ENCODE assay signal across 16 cellular contexts in the genomic region with DNA sequence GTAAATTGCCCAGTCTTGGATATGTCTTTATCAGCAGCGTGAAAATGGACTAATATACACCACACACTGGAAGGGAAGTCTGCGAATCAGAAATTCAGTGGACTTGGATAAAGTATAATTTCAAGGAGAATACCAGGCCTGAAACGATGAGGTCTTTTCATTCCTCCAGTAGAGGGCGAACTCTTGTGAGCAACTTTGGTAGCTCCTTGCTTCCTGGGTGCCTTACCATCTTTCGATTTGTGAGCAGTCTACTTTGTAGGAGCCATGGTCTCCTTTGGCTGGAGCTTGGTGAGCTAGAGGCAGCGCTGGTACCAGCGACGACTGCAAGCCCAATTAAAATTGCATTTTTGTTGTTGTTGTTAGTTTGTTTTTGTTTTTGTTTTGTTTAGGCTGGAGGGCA.
DNase-seq lines count a peak whose midpoint lies in the region; ATAC-seq, FAIRE-seq and TF ChIP-seq lines count a peak whose summit lies in the region.
"Had no signal": no experiment of that assay in that cellular context is flagged by ENCODE, and none has a peak within 500 bp of the region (broad histone marks: within the 10 kb centered on the region; RNA-seq: fewer than 3 reads in every experiment).

No MANE protein-coding gene starts in this region.

- in situ Hi-C loops in GM12878 (cut with MboI), result no loop called here

- no peaks in the 10 kb centered on the region for H3K4me1 ChIP-seq in GM12878 (ENCODE audit: control insufficient read depth, insufficient read depth, low read length)
- H3K4me1 ChIP-seq: gastroesophageal sphincter, pancreas had no signal

- H3K27ac Mint-ChIP-seq in osteocyte (ENCODE audit: unreplicated experiment), result no peak overlapping the region
- H3K27ac Mint-ChIP-seq: activated CD4-positive, alpha-beta memory T cell treated with anti-CD3 and anti-CD28 coated beads for 36 hours; activated naive CD4-positive, alpha-beta T cell treated with anti-CD3 and anti-CD28 coated beads, Interleukin-2, amount 50 U/mL, for 72 hours; dendritic cell treated with granulocyte-macrophage colony-stimulating factor and Interleukin-4, amounts not matched to agents 40 ng/mL and 50 ng/mL, for 4 days had no signal

- H3K36me3 Mint-ChIP-seq in osteocyte (ENCODE audit: unreplicated experiment), result no peaks in the 10 kb centered on the region
- H3K36me3 Mint-ChIP-seq: activated CD4-positive, alpha-beta memory T cell treated with anti-CD3 and anti-CD28 coated beads for 36 hours had no signal

- no peaks in the 10 kb centered on the region for H4K20me1 ChIP-seq in GM12878 (ENCODE audit: control insufficient read depth, insufficient read depth)

- H2AFZ ChIP-seq in GM12878 (ENCODE audit: control insufficient read depth, low read depth, low read length), result no peak overlapping the region

- BruUV-seq in GM12878 (replicated peaks; lab: Mats Ljungman, UMichigan), result no TSS peak

- intact Hi-C loops in GM12878 (cut with micrococcal nuclease; ENCODE audit: unreplicated experiment), result no loop called here

- RAD21 ChIA-PET in GM12878 (lab: Charles Lee; ENCODE audit: unreplicated experiment), result interaction anchor here (0.9 to 1.1 kb wide), 3 partner anchors 123 to 1294 kb away, joined by 3 read pairs; no protein-coding TSS in a partner anchor

- no peak overlapping the region for H3K9ac ChIP-seq in GM12878 (ENCODE audit: control insufficient read depth, insufficient read depth, low read length)

- TF ChIP-seq CTCF in GM12872 (IDR thresholded peaks at IDR 0.05; ENCODE audit: insufficient read depth, low read depth, low read length) (peak; percentile 35; the same call in 1 of the 3 replicates), LNCaP clone FGC (IDR thresholded peaks at IDR 0.05; ENCODE audit: control insufficient read depth, extremely low read depth, insufficient read depth) (peak; percentile 52), GM12878 (IDR thresholded peaks at IDR 0.05 in 2 of 3, conservative IDR thresholded peaks at IDR 0.05 in 1 of 3; ENCODE audit: control insufficient read depth in 2 of 3, extremely low read depth in 1 of 3, insufficient read depth in 1 of 3, low read depth in 3 of 3, low read length in 3 of 3) (peak in 1 of 3 experiments; percentile 10; a peak in 1 of 6 replicates), osteocyte (IDR thresholded peaks at IDR 0.05) (peak; percentile 27)

- TF ChIP-seq POLR2A in GM12878 (IDR thresholded peaks at IDR 0.05; ENCODE audit: low read depth, low read length), result no peak

- no peaks in the 10 kb centered on the region for H3K9me3 ChIP-seq in GM12878 (replicated peaks; ENCODE audit: control insufficient read depth, insufficient read depth, low read length)
- H3K9me3 ChIP-seq: gastroesophageal sphincter, pancreas had no signal

- CTCF ChIA-PET in GM12878 (lab: Yijun Ruan, JAX), result interaction anchor here (1.1 to 1.9 kb wide), 8 partner anchors 8 to 770 kb away, joined by 3 to 5 read pairs (median 3); no protein-coding TSS in a partner anchor

- H3K27me3 ChIP-seq in GM12878 (replicated peaks in 1 of 2; ENCODE audit: control insufficient read depth in 2 of 2, insufficient read depth in 2 of 2, low read length in 1 of 2), result no peaks in the 10 kb centered on the region
- H3K27me3 ChIP-seq: gastroesophageal sphincter, pancreas had no signal

- H3K27me3 Mint-ChIP-seq in osteocyte (ENCODE audit: unreplicated experiment), result no peaks in the 10 kb centered on the region
- H3K27me3 Mint-ChIP-seq: activated CD4-positive, alpha-beta memory T cell treated with anti-CD3 and anti-CD28 coated beads for 36 hours; dendritic cell treated with granulocyte-macrophage colony-stimulating factor and Interleukin-4, amounts not matched to agents 40 ng/mL and 50 ng/mL, for 4 days had no signal

- no peak for FAIRE-seq in GM12878 (lab: Jason Lieb, UNC)
- FAIRE-seq: pancreas had no signal

- no peak for TF ChIP-seq EP300 in GM12878 (IDR thresholded peaks at IDR 0.05; ENCODE audit: borderline replicate concordance in 1 of 2, control insufficient read depth in 1 of 2, low read depth in 2 of 2, low read length in 2 of 2)

- DNase-seq in LNCaP clone FGC (ENCODE audit: low read depth), result peak; percentile 1
- DNase-seq in GM12878 (ENCODE audit: low read depth, low spot score), result no peak
- DNase-seq in osteocyte (ENCODE audit: extremely low spot score, unreplicated experiment), result no peak
- DNase-seq in inferior parietal cortex (ENCODE audit: extremely low spot score), result no peak
- no peak for DNase-seq in NCI-H1694 treated with DMSO at 0.1 percent for 48 hours (lab: John Stamatoyannopoulos, UW)
- DNase-seq: activated CD4-positive, alpha-beta memory T cell treated with anti-CD3 and anti-CD28 coated beads for 36 hours; DMS79 treated with DMSO at 0.1 percent for 48 hours; Kasumi-1; NCI-H510A treated with DMSO at 0.1 percent for 48 hours; pancreas; stimulated activated naive CD8-positive, alpha-beta T cell treated with anti-CD3 and anti-CD28 coated beads, Interleukin-15, Interleukin-2, amounts not matched to agents 100 U/mL and 50 U/mL, for 24 hours had no signal

- peaks cover 3% of the 10 kb centered on the region for H3K4me1 Mint-ChIP-seq in osteocyte (ENCODE audit: unreplicated experiment)

- no peak overlapping the region for H3K4me3 Mint-ChIP-seq in osteocyte (ENCODE audit: unreplicated experiment)
- H3K4me3 Mint-ChIP-seq: activated CD4-positive, alpha-beta memory T cell treated with anti-CD3 and anti-CD28 coated beads for 36 hours; dendritic cell treated with granulocyte-macrophage colony-stimulating factor and Interleukin-4, amounts not matched to agents 40 ng/mL and 50 ng/mL, for 4 days had no signal

- H3K4me3 ChIP-seq in LNCaP clone FGC (ENCODE audit: low read depth, low read length) (no peak overlapping the region), GM12878 (no peak overlapping the region)
- H3K4me3 ChIP-seq: gastroesophageal sphincter, pancreas had no signal

- POLR2A ChIA-PET in GM12878 (lab: Charles Lee), result no interaction called here

- H3K4me2 ChIP-seq in GM12878 (ENCODE audit: control insufficient read depth, insufficient read depth), result no peak overlapping the region

- peaks cover 15% of the 10 kb centered on the region for H3K9me3 Mint-ChIP-seq in osteocyte (ENCODE audit: unreplicated experiment)

- 49% methylated on average over 8 of the region's 8 CpGs for WGBS in GM12878 (ENCODE audit: insufficient coverage, insufficient replicate concordance, low lambda C conversion rate, missing lambda C conversion rate)

- ATAC-seq in GM12878 (peak; percentile 86), GM21515 (IDR thresholded peaks at IDR 0.05; ENCODE audit: unreplicated experiment) (no peak)
- ATAC-seq: activated naive CD4-positive, alpha-beta T cell treated with anti-CD3 and anti-CD28 coated beads, Interleukin-2, amount 50 U/mL, for 72 hours; gastroesophageal sphincter; pancreas; stimulated activated naive CD8-positive, alpha-beta T cell treated with anti-CD3 and anti-CD28 coated beads, Interleukin-15, Interleukin-2, amounts not matched to agents 100 U/mL and 50 U/mL, for 24 hours had no signal

- H3K79me2 ChIP-seq in GM12878 (ENCODE audit: control insufficient read depth, insufficient read depth, low read length), result no peaks in the 10 kb centered on the region

- H3K27ac ChIP-seq in GM12878 (ENCODE audit: control insufficient read depth, insufficient read depth), result no peak overlapping the region
- H3K27ac ChIP-seq: gastroesophageal sphincter, pancreas had no signal

- SMC1A ChIA-PET in GM12878 (lab: Charles Lee; ENCODE audit: uncharacterized antibody, unreplicated experiment), result interaction anchor here (1.2 to 1.5 kb wide), 2 partner anchors 21 to 477 kb away, joined by 3 to 4 read pairs; no protein-coding TSS in a partner anchor

- no peak for TF ChIP-seq RAD21 in GM12878 (IDR thresholded peaks at IDR 0.05; ENCODE audit: insufficient read depth, low read depth, low read length)

- H3K36me3 ChIP-seq in GM12878 (ENCODE audit: control insufficient read depth in 2 of 2, insufficient read depth in 2 of 2, low read length in 1 of 2), result no peaks in the 10 kb centered on the region
- H3K36me3 ChIP-seq: gastroesophageal sphincter, pancreas had no signal

TF ChIP-seq in GM12878, 131 proteins besides CTCF, POLR2A, EP300 and RAD21 (continues in another document):
- TF ChIP-seq NFYA (IDR thresholded peaks at IDR 0.05; ENCODE audit: borderline replicate concordance, low read depth, low read length) (no peak), SMARCA5 (IDR thresholded peaks at IDR 0.05) (no peak), RB1 (IDR thresholded peaks at IDR 0.05; ENCODE audit: borderline replicate concordance) (no peak), EED (IDR thresholded peaks at IDR 0.05; ENCODE audit: low read depth) (no peak), JUNB (IDR thresholded peaks at IDR 0.05) (no peak), IRF3 (IDR thresholded peaks at IDR 0.05) (no peak)
- TF ChIP-seq, protein P1, sequence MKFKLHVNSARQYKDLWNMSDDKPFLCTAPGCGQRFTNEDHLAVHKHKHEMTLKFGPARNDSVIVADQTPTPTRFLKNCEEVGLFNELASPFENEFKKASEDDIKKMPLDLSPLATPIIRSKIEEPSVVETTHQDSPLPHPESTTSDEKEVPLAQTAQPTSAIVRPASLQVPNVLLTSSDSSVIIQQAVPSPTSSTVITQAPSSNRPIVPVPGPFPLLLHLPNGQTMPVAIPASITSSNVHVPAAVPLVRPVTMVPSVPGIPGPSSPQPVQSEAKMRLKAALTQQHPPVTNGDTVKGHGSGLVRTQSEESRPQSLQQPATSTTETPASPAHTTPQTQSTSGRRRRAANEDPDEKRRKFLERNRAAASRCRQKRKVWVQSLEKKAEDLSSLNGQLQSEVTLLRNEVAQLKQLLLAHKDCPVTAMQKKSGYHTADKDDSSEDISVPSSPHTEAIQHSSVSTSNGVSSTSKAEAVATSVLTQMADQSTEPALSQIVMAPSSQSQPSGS (IDR thresholded peaks at IDR 0.05; ENCODE audit: low read length), result no peak
